In genomic region chr10:88865281-88865876, GRCh38 we compare ENCODE assay signal across 15 cellular contexts. TPM values are rescaled to one million over a fixed set of nuclear protein-coding genes. Genes with fewer than 3 reads are reported as not detected.
DNase-seq lines count a peak whose midpoint lies in the region; ATAC-seq, FAIRE-seq and TF ChIP-seq lines count a peak whose summit lies in the region.
"Had no signal": no experiment of that assay in that cellular context is flagged by ENCODE, and none has a peak within 500 bp of the region (broad histone marks: within the 10 kb centered on the region; RNA-seq: fewer than 3 reads in every experiment).

No MANE protein-coding gene starts in this region.

- FAIRE-seq in frontal cortex (lab: Jason Lieb, UNC), result no peak
- FAIRE-seq: TTC549 had no signal

- no peaks in the 10 kb centered on the region for H3K27me3 ChIP-seq in right atrium auricular region
- H3K27me3 ChIP-seq in esophagus (ENCODE audit: control insufficient read depth in 1 of 2, insufficient read depth in 2 of 2, low read length in 2 of 2), result no peaks in the 10 kb centered on the region
- H3K27me3 ChIP-seq: upper lobe of left lung had no signal

- DNase-seq in left cardiac atrium, result no peak
- no peak for DNase-seq in right atrium auricular region (ENCODE audit: low spot score)
- DNase-seq in NCI-H446 treated with DMSO at 0.1 percent for 48 hours (lab: John Stamatoyannopoulos, UW), result peak; percentile 42
- no peak for DNase-seq in NK-92 treated with Interleukin-12 subunit alpha and Interleukin-12 subunit beta, amount 100 ng/mL, for 24 hours (lab: John Stamatoyannopoulos, UW)
- DNase-seq in frontal cortex (ENCODE audit: low spot score in 2 of 2), result no peak
- no peak for DNase-seq in stimulated activated CD4-positive, alpha-beta T cell treated with anti-CD3 and anti-CD28 coated beads, Interleukin-4, amount 100 ng/mL, for 4 hours
- no peak for DNase-seq in COLO668 (lab: John Stamatoyannopoulos, UW; ENCODE audit: unreplicated experiment)
- DNase-seq: activated naive CD4-positive, alpha-beta T cell treated with anti-CD3 and anti-CD28 coated beads for 36 hours; midbrain; NCI-H187; stimulated activated CD4-positive, alpha-beta T cell treated with anti-CD3 and anti-CD28 coated beads, Interleukin-2, amount 100 ng/mL, for 48 hours; upper lobe of left lung had no signal

- H3K4me3 ChIP-seq in right atrium auricular region (no peak overlapping the region), esophagus (ENCODE audit: low read depth in 1 of 2, low read length in 2 of 2) (no peak overlapping the region)
- H3K4me3 ChIP-seq: upper lobe of left lung had no signal

- WGBS in esophagus, 2 donors, result 59 to 72% methylated on average over 4 of the region's 4 CpGs

- H3K27ac ChIP-seq in right atrium auricular region, result no peak overlapping the region
- peak overlapping the region; percentile 20 to 21 for H3K27ac ChIP-seq in esophagus (ENCODE audit: low read depth in 2 of 2, low read length in 1 of 2)
- H3K27ac ChIP-seq: epithelial cell of prostate, upper lobe of left lung had no signal

- no peaks in the 10 kb centered on the region for H3K36me3 ChIP-seq in right atrium auricular region
- H3K36me3 ChIP-seq in esophagus (ENCODE audit: control insufficient read depth in 2 of 2, insufficient read depth in 2 of 2, low read length in 1 of 2), result no peaks in the 10 kb centered on the region
- H3K36me3 ChIP-seq: upper lobe of left lung had no signal

- peak; percentile 17 to 47 for ATAC-seq in left cardiac atrium

- H3K9me3 ChIP-seq in right atrium auricular region (no peaks in the 10 kb centered on the region), esophagus (ENCODE audit: control insufficient read depth in 2 of 2, insufficient read depth in 1 of 2, low read depth in 1 of 2, low read length in 1 of 2) (no peaks in the 10 kb centered on the region)
- H3K9me3 ChIP-seq: upper lobe of left lung had no signal

- intact Hi-C loops in left cardiac atrium (cut with DNase I), result no loop called here

- TF ChIP-seq CTCF in right atrium auricular region (IDR thresholded peaks at IDR 0.05), result peak in 1 of 2 donors; percentile 28

- H3K4me1 ChIP-seq in right atrium auricular region (no peaks in the 10 kb centered on the region), esophagus (ENCODE audit: control insufficient read depth in 2 of 2, insufficient read depth in 2 of 2, low read length in 1 of 2) (peaks cover 0 to 3% of the 10 kb centered on the region in 2 donors)
- H3K4me1 ChIP-seq: upper lobe of left lung had no signal

RNA-seq across cellular contexts. Expression of gene ANKRD22, which starts 13.7 kb away (rescaled TPM):
- not detected for total RNA-seq in left cardiac atrium
- not detected for total RNA-seq in right atrium auricular region
- 10 to 100 TPM; 31.5 to 46.0 TPM for polyA plus RNA-seq in esophagus
- total RNA-seq in frontal cortex, result under 0.01 TPM

RNA-seq across cellular contexts. Expression of gene STAMBPL1, which starts 14.7 kb away (rescaled TPM):
- total RNA-seq in left cardiac atrium (1 to 10 TPM; 7.8 to 8.1 TPM), right atrium auricular region (10 to 100 TPM in 1 of 2 donors, 1 to 10 TPM in 1; 8.8 to 13.8 TPM), frontal cortex (8.6 TPM)
- polyA plus RNA-seq in esophagus, result 1 to 10 TPM; 1.6 to 1.9 TPM

Comparison
In these comparisons a context has a peak if more than half of its experiments do, and no peak if none do; other contexts are left out.
1. H3K27ac ChIP-seq: peak in esophagus (2 of 2); none in right atrium auricular region (0 of 2).